Comparison of ENCODE assay signal across 21 cellular contexts in genomic region chr11:119989422-119989821, GRCh38.
A peak's percentile ranks its signal among the peaks of the same experiment; 100 is the strongest.
DNase-seq lines count a peak whose midpoint lies in the region; ATAC-seq lines count a peak whose summit lies in the region.
"Had no signal": no experiment of that assay in that cellular context is flagged by ENCODE, and none has a peak within 500 bp of the region (broad histone marks: within the 10 kb centered on the region; RNA-seq: fewer than 3 reads in every experiment).

No MANE protein-coding gene starts in this region.

- no peak for ATAC-seq in HG03521 (IDR thresholded peaks at IDR 0.05; ENCODE audit: unreplicated experiment)
- ATAC-seq: PC-3 had no signal

- DNase-seq in NCI-H82 (lab: John Stamatoyannopoulos, UW) (peak; percentile 49), NCI-H82 treated with DMSO at 0.1 percent for 48 hours (lab: John Stamatoyannopoulos, UW; ENCODE audit: unreplicated experiment) (no peak), inferior parietal cortex (ENCODE audit: extremely low spot score) (peak; percentile 36), superior temporal gyrus (ENCODE audit: extremely low spot score) (peak; percentile 66), DMS53 (lab: John Stamatoyannopoulos, UW) (no peak), activated gamma-delta T cell (lab: John Stamatoyannopoulos, UW) (no peak)
- DNase-seq: Calu3; NCI-H1048; NCI-H1417 treated with DMSO at 0.1 percent for 48 hours; NCI-H187; NCI-H2081 treated with DMSO at 0.1 percent for 48 hours; NCI-H2171 treated with DMSO at 0.1 percent for 48 hours; NCI-H345; NCI-H510A treated with DMSO at 0.1 percent for 48 hours; NCI-H748 treated with DMSO at 0.1 percent for 48 hours; NK-92 treated with Interleukin-12 subunit alpha and Interleukin-12 subunit beta, amount 100 ng/mL, for 24 hours; PC-3; SJCRH30 had no signal

- peak overlapping the region; percentile 80 for H3K27ac ChIP-seq in angular gyrus (ENCODE audit: low read depth, low read length)
- H3K27ac ChIP-seq: 22Rv1, SJCRH30 had no signal

Comparison
In these comparisons a context has a peak if more than half of its experiments do, and no peak if none do; other contexts are left out.
1. DNase-seq: peak in NCI-H82 (single experiment), inferior parietal cortex (single experiment) and superior temporal gyrus (single experiment); none in NCI-H82 treated with DMSO at 0.1 percent for 48 hours (single experiment), DMS53 (single experiment) and activated gamma-delta T cell (single experiment).